In genomic region chrX:42378857-42379256, GRCh38 we compare ENCODE assay signal across 25 cellular contexts.
"Had no signal": no experiment of that assay in that cellular context is flagged by ENCODE, and none has a peak within 500 bp of the region (broad histone marks: within the 10 kb centered on the region; RNA-seq: fewer than 3 reads in every experiment).

No MANE protein-coding gene starts in this region.

- ATAC-seq: naive thymus-derived CD8-positive, alpha-beta T cell; natural killer cell treated with Interleukin-12 subunit alpha and Interleukin-12 subunit beta and Interleukin-15 and Interleukin-18, amount 100 ng/mL, for 72 hours; pancreas; psoas muscle; right cardiac atrium; stimulated activated effector memory CD8-positive, alpha-beta T cell treated with anti-CD3 and anti-CD28 coated beads, Interleukin-12 subunit alpha, Interleukin-12 subunit beta, amount 100 ng/mL, for 72 hours; stimulated activated naive B cell treated with anti-CD40 and anti-IgM and Interleukin-4, amounts not matched to agents 10 μg/mL and 1 μg/mL and 100 μg/mL, for 72 hours; upper lobe of right lung had no signal

- H3K4me1 ChIP-seq: pancreas, psoas muscle, sigmoid colon, stomach, suprapubic skin, testis, tibial artery, transverse colon, upper lobe of right lung, uterus had no signal

- FAIRE-seq: pancreas, small intestine had no signal

- H3K27ac ChIP-seq: neutrophil, pancreas, psoas muscle, right lobe of liver, sigmoid colon, stomach, suprapubic skin, testis, tibial artery, transverse colon, upper lobe of right lung, uterus had no signal

- DNase-seq: naive thymus-derived CD8-positive, alpha-beta T cell; nephron progenitor cell; nucleus accumbens; pancreas; psoas muscle; right cardiac atrium; right lobe of liver; sigmoid colon; small intestine; stimulated activated CD4-positive, alpha-beta T cell treated with anti-CD3 and anti-CD28 coated beads, Interleukin-15, amount 100 ng/mL, for 24 hours; stimulated activated CD4-positive, alpha-beta T cell treated with anti-CD3 and anti-CD28 coated beads, Interleukin-2, amount 100 ng/mL, for 24 hours; stimulated activated CD4-positive, alpha-beta T cell treated with anti-CD3 and anti-CD28 coated beads, Interleukin-2, amount 100 ng/mL, for 48 hours; stimulated activated CD4-positive, alpha-beta T cell treated with anti-CD3 and anti-CD28 coated beads, Interleukin-4, amount 100 ng/mL, for 24 hours; stimulated activated naive B cell treated with anti-CD40 and anti-IgM and Interleukin-4, amounts not matched to agents 10 μg/mL and 1 μg/mL and 100 μg/mL, for 72 hours; stimulated activated naive CD4-positive, alpha-beta T cell treated with Interleukin-2 at 50 U/mL for 16 hours; stomach; testis; tibial artery; transverse colon; upper lobe of right lung; uterus had no signal

- H3K9me3 ChIP-seq: neutrophil, pancreas, psoas muscle, right lobe of liver, sigmoid colon, stomach, suprapubic skin, testis, tibial artery, transverse colon, upper lobe of right lung, uterus had no signal

- H3K4me3 ChIP-seq: pancreas, psoas muscle, right lobe of liver, sigmoid colon, stomach, suprapubic skin, testis, tibial artery, transverse colon, upper lobe of right lung, uterus had no signal

- H3K36me3 ChIP-seq: neutrophil, pancreas, right lobe of liver, sigmoid colon, stomach, suprapubic skin, tibial artery, transverse colon, upper lobe of right lung, uterus had no signal
